ENCODE assay signal across 9 cellular contexts in the genomic region with DNA sequence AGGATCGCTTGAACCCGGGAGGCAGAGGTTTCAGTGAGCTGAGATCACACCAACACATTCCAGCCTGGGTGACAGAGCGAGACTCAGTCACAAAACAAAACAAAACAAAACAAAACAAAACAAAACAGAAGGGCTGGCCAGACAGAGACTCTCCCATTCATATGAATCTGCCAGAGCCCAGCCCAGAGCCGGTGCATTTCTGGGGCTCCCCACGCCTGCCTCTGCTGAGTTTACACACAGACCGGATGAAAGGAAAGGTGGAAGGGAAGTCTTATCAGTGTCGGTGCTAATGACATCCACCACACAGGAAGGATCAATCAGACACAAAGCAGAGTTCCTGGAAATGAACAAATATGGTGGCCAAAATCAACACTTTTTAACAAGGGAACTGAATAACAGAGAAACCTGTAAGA. TPM values are rescaled to one million over a fixed set of nuclear protein-coding genes. Genes with fewer than 3 reads are reported as not detected.
DNase-seq lines count a peak whose midpoint lies in the region; ATAC-seq and TF ChIP-seq lines count a peak whose summit lies in the region.
"Had no signal": no experiment of that assay in that cellular context is flagged by ENCODE, and none has a peak within 500 bp of the region (broad histone marks: within the 10 kb centered on the region; RNA-seq: fewer than 3 reads in every experiment).

No MANE protein-coding gene starts in this region.

- H3K36me3 ChIP-seq in suprapubic skin = no peaks in the 10 kb centered on the region

- no peaks in the 10 kb centered on the region for H3K9me3 Mint-ChIP-seq in activated B cell treated with CpG ODN at 0.5 μM for 24 hours

- CTCF ChIA-PET in activated B cell treated with CpG ODN at 0.5 μM for 24 hours (lab: Charles Lee) = no interaction called here

- H3K27ac Mint-ChIP-seq in activated B cell treated with CpG ODN at 0.5 μM for 24 hours = peak overlapping the region; percentile 59

- H3K9me3 ChIP-seq in suprapubic skin = no peaks in the 10 kb centered on the region

- no peak overlapping the region for H3K4me3 Mint-ChIP-seq in activated B cell treated with CpG ODN at 0.5 μM for 24 hours

- H3K4me1 Mint-ChIP-seq in activated B cell treated with CpG ODN at 0.5 μM for 24 hours = peaks cover 29% of the 10 kb centered on the region

- H3K27ac ChIP-seq in suprapubic skin = no peak overlapping the region
- H3K27ac ChIP-seq: SK-N-MC had no signal

- no peaks in the 10 kb centered on the region for H3K27me3 Mint-ChIP-seq in activated B cell treated with CpG ODN at 0.5 μM for 24 hours

- H3K36me3 Mint-ChIP-seq in activated B cell treated with CpG ODN at 0.5 μM for 24 hours (ENCODE audit: low read depth) = peaks cover 7% of the 10 kb centered on the region

- no peaks in the 10 kb centered on the region for H3K27me3 ChIP-seq in suprapubic skin

- H3K4me3 ChIP-seq in suprapubic skin = no peak overlapping the region
- H3K4me3 ChIP-seq: SK-N-MC had no signal

- intact Hi-C loops in activated B cell treated with CpG ODN at 0.5 μM for 24 hours (cut with micrococcal nuclease) = no loop called here
- intact Hi-C loops in posterior vena cava (cut with DNase I) = no loop called here

- DNase-seq in GF-D8 (lab: John Stamatoyannopoulos, UW) = peak; percentile 46
- DNase-seq in activated B cell treated with CpG ODN at 0.5 μM for 24 hours = no peak
- peak; percentile 31 for DNase-seq in effector CD4-positive, alpha-beta T cell
- peak; percentile 79 for DNase-seq in posterior vena cava (ENCODE audit: low spot score)
- no peak for DNase-seq in suprapubic skin (ENCODE audit: low spot score in 2 of 2)
- no peak for DNase-seq in hypothalamus (lab: John Stamatoyannopoulos, UW)
- DNase-seq in AG08395 (ENCODE audit: low spot score) = no peak

- TF ChIP-seq CTCF in activated B cell treated with CpG ODN at 0.5 μM for 24 hours (IDR thresholded peaks at IDR 0.05) = no peak
- TF ChIP-seq CTCF in suprapubic skin (IDR thresholded peaks at IDR 0.05) = no peak

- WGBS in suprapubic skin = 49% methylated on average over 7 of the region's 7 CpGs

- POLR2A ChIA-PET in activated B cell treated with CpG ODN at 0.5 μM for 24 hours (lab: Charles Lee) = no interaction called here

- no peak for TF ChIP-seq EP300 in suprapubic skin (IDR thresholded peaks at IDR 0.05)

- H3K4me1 ChIP-seq in suprapubic skin = peaks cover 47% of the 10 kb centered on the region

- no peak for TF ChIP-seq POLR2A in suprapubic skin (IDR thresholded peaks at IDR 0.05)

- ATAC-seq in activated B cell treated with CpG ODN at 0.5 μM for 24 hours (ENCODE audit: low read depth) (no peak), HG02642 (IDR thresholded peaks at IDR 0.05; ENCODE audit: poor library complexity, unreplicated experiment) (no peak)

RNA-seq across cellular contexts. Expression of gene TRAPPC6A, which starts 6.8 kb away (rescaled TPM):
- total RNA-seq in activated B cell treated with CpG ODN at 0.5 μM for 24 hours (51.8 and 56.0 TPM in 2 replicates), posterior vena cava (1 to 10 TPM; 6.5 to 7.7 TPM), suprapubic skin (10 to 100 TPM; 55.9 to 82.3 (median 71.8) TPM)

RNA-seq across cellular contexts. Expression of gene BLOC1S3, which starts 7.4 kb away (rescaled TPM):
- total RNA-seq in activated B cell treated with CpG ODN at 0.5 μM for 24 hours (15.6 and 16.5 TPM in 2 replicates), posterior vena cava (10 to 100 TPM in 1 of 2 donors, 1 to 10 TPM in 1; 8.7 to 11.2 TPM), suprapubic skin (10 to 100 TPM; 15.3 to 20.1 (median 15.9) TPM)

RNA-seq across cellular contexts. Expression of gene NKPD1, which starts 10.4 kb away (rescaled TPM):
- 0.11 and 0.12 TPM in 2 replicates for total RNA-seq in activated B cell treated with CpG ODN at 0.5 μM for 24 hours
- total RNA-seq in posterior vena cava = not detected
- total RNA-seq in suprapubic skin = 10 to 100 TPM; 22.4 to 60.4 (median 51.1) TPM

Comparison
In these comparisons a context has a peak if more than half of its experiments do, and no peak if none do; other contexts are left out.
1. DNase-seq: peak in GF-D8 (single experiment), effector CD4-positive, alpha-beta T cell (single experiment) and posterior vena cava (single experiment); none in activated B cell treated with CpG ODN at 0.5 μM for 24 hours (single experiment), suprapubic skin (0 of 2), hypothalamus (0 of 51) and AG08395 (single experiment).
2. RNA of gene NKPD1, which starts 10.4 kb away (total RNA-seq): 22.4 to 60.4 TPM in suprapubic skin; 0.11 to 0.12 TPM in activated B cell treated with CpG ODN at 0.5 μM for 24 hours and not detected in posterior vena cava; every median in the first group is over 10 times any median in the second.